11 cellular contexts compared by ENCODE assay signal in genomic region chr5:129107637-129108036, GRCh38.
"Had no signal": no experiment of that assay in that cellular context is flagged by ENCODE, and none has a peak within 500 bp of the region (broad histone marks: within the 10 kb centered on the region; RNA-seq: fewer than 3 reads in every experiment).

No MANE protein-coding gene starts in this region.

- H3K4me2 ChIP-seq: GM23338 had no signal

- H3K9ac ChIP-seq: GM23248 had no signal

- ATAC-seq: GM23338, HCT116 had no signal

- H2AFZ ChIP-seq: GM23248, GM23338 had no signal

- H3K27ac ChIP-seq: GM23248 had no signal

- H3K27ac Mint-ChIP-seq: GM23338, H9, HFFc6 had no signal

- H3K4me3 Mint-ChIP-seq: GM23338, H9, HFFc6 had no signal

- H3K4me3 ChIP-seq: GM23248, GM23338, HAP-1 had no signal

- H3K9me3 Mint-ChIP-seq: GM23338, H9, HFFc6 had no signal

- FAIRE-seq: H1, H54 had no signal

- H3K9me3 ChIP-seq: HAP-1 had no signal

- DNase-seq: GM23248, GOT3, H7, H9, HCEC 1CT, HFFc6 had no signal
